Comparison of ENCODE assay signal across 22 cellular contexts in the genomic region with DNA sequence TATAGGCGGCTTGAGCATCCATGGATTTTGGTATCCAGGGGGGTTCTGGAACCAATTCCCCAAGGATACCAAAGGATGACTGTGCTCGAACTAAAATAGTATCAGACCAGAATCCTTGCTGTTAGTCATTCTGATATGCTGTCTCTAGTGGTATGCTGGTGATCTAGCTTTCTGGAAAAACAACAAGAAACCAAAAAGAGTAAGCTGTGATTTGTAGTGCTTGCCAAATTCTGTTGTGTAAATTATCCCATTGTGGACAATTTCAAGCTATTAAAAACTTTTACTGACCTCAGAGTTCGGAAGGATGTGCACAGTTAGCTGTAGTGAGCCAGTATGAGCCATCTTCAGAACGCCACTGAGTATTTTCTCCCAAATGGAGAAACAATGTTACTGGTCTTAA.
DNase-seq lines count a peak whose midpoint lies in the region; ATAC-seq and TF ChIP-seq lines count a peak whose summit lies in the region.
"Had no signal": no experiment of that assay in that cellular context is flagged by ENCODE, and none has a peak within 500 bp of the region (broad histone marks: within the 10 kb centered on the region; RNA-seq: fewer than 3 reads in every experiment).

No MANE protein-coding gene starts in this region.

- 0 out of 2 replicates have a peak overlapping the region, but pooled peaks have one; percentile 1 for H2AFZ ChIP-seq in GM23248

- DNase-seq in GM23248: peak; percentile 76
- DNase-seq in astrocyte of the spinal cord (ENCODE audit: low read depth, low spot score): peak; percentile 56
- DNase-seq in fibroblast of the conjunctiva (ENCODE audit: low read depth): peak; percentile 45
- DNase-seq in smooth muscle cell of the brain vasculature (ENCODE audit: low read depth, low spot score): peak; percentile 28
- DNase-seq in activated naive CD4-positive, alpha-beta T cell treated with anti-CD3 and anti-CD28 coated beads, Interleukin-2, amount 10 ng/mL, durations not matched to agents 7 days and 5 days: no peak
- DNase-seq: activated T-cell treated with anti-CD3 and anti-CD28 coated beads, Interleukin-2, amount 50 U/mL, for 72 hours; C1 segment of cervical spinal cord; MM.1S; mucosa of descending colon; NCI-H1436 treated with DMSO at 0.1 percent for 48 hours; NCI-H2171 treated with DMSO at 0.1 percent for 48 hours; OCI-M1; Right ventricle myocardium superior; stimulated activated CD8-positive, alpha-beta memory T cell treated with anti-CD3 and anti-CD28 coated beads, Interleukin-4, amount 100 ng/mL, for 48 hours had no signal

- H3K4me3 ChIP-seq in GM23248 (no peak overlapping the region), astrocyte of the spinal cord (ENCODE audit: low read depth, low read length) (no peak overlapping the region)
- H3K4me3 ChIP-seq: breast epithelium, mucosa of descending colon had no signal

- no peak for TF ChIP-seq CTCF in astrocyte of the spinal cord (IDR thresholded peaks at IDR 0.05; ENCODE audit: low read depth, low read length)

- H3K4me3 Mint-ChIP-seq in activated naive CD4-positive, alpha-beta T cell treated with anti-CD3 and anti-CD28 coated beads, Interleukin-2, amount 10 ng/mL, durations not matched to agents 7 days and 5 days: no peak overlapping the region
- H3K4me3 Mint-ChIP-seq: activated naive CD4-positive, alpha-beta T cell treated with anti-CD3 and anti-CD28 coated beads, Interleukin-2, amount 50 U/mL, for 24 hours; activated T-cell treated with anti-CD3 and anti-CD28 coated beads, Interleukin-2, amount 50 U/mL, for 72 hours; dendritic cell treated with granulocyte-macrophage colony-stimulating factor and Interleukin-4, amounts not matched to agents 40 ng/mL and 50 ng/mL, for 4 days had no signal

- H3K9me3 Mint-ChIP-seq in activated naive CD4-positive, alpha-beta T cell treated with anti-CD3 and anti-CD28 coated beads, Interleukin-2, amount 10 ng/mL, durations not matched to agents 7 days and 5 days: peaks cover 4% of the 10 kb centered on the region

- H3K27ac ChIP-seq in GM23248: peak overlapping the region; percentile 34
- H3K27ac ChIP-seq: breast epithelium, epithelial cell of prostate had no signal

- no peaks in the 10 kb centered on the region for H3K27me3 Mint-ChIP-seq in activated naive CD4-positive, alpha-beta T cell treated with anti-CD3 and anti-CD28 coated beads, Interleukin-2, amount 10 ng/mL, durations not matched to agents 7 days and 5 days
- H3K27me3 Mint-ChIP-seq: activated naive CD4-positive, alpha-beta T cell treated with anti-CD3 and anti-CD28 coated beads, Interleukin-2, amount 50 U/mL, for 24 hours; dendritic cell treated with granulocyte-macrophage colony-stimulating factor and Interleukin-4, amounts not matched to agents 40 ng/mL and 50 ng/mL, for 4 days had no signal

- no peaks in the 10 kb centered on the region for H4K20me1 ChIP-seq in GM23248 (ENCODE audit: insufficient read depth)

- H3K4me1 ChIP-seq in GM23248 (ENCODE audit: insufficient read depth): peaks cover 18% of the 10 kb centered on the region; the same call in 1 of the 2 replicates
- H3K4me1 ChIP-seq: breast epithelium had no signal

- H3K9ac ChIP-seq in GM23248: no peak overlapping the region

- 9 to 11% methylated on average over 4 of the region's 4 CpGs for WGBS in GM23248 (ENCODE audit: low coverage in 1 of 2, low lambda C conversion rate in 2 of 2, missing lambda C conversion rate in 2 of 2), 2 experiments

- H3K36me3 ChIP-seq in GM23248 (ENCODE audit: low read depth): no peaks in the 10 kb centered on the region
- H3K36me3 ChIP-seq: breast epithelium had no signal

- no peaks in the 10 kb centered on the region for H3F3A ChIP-seq in GM23248 (ENCODE audit: insufficient read depth)

- H3K36me3 Mint-ChIP-seq in activated naive CD4-positive, alpha-beta T cell treated with anti-CD3 and anti-CD28 coated beads, Interleukin-2, amount 10 ng/mL, durations not matched to agents 7 days and 5 days: no peaks in the 10 kb centered on the region
- H3K36me3 Mint-ChIP-seq: activated naive CD4-positive, alpha-beta T cell treated with anti-CD3 and anti-CD28 coated beads, Interleukin-2, amount 50 U/mL, for 24 hours had no signal

- H3K4me1 Mint-ChIP-seq in activated naive CD4-positive, alpha-beta T cell treated with anti-CD3 and anti-CD28 coated beads, Interleukin-2, amount 10 ng/mL, durations not matched to agents 7 days and 5 days: no peaks in the 10 kb centered on the region
- H3K4me1 Mint-ChIP-seq: activated naive CD4-positive, alpha-beta T cell treated with anti-CD3 and anti-CD28 coated beads, Interleukin-2, amount 50 U/mL, for 24 hours had no signal

- ATAC-seq in HG02763 (IDR thresholded peaks at IDR 0.05; ENCODE audit: unreplicated experiment) (no peak), HG03045 (IDR thresholded peaks at IDR 0.05; ENCODE audit: unreplicated experiment) (no peak), HG02884 (IDR thresholded peaks at IDR 0.05; ENCODE audit: unreplicated experiment) (no peak)
- ATAC-seq: activated T-cell treated with anti-CD3 and anti-CD28 coated beads, Interleukin-2, amount 50 U/mL, for 72 hours; left lobe of liver; mucosa of descending colon had no signal

- no peak overlapping the region for H3K27ac Mint-ChIP-seq in activated naive CD4-positive, alpha-beta T cell treated with anti-CD3 and anti-CD28 coated beads, Interleukin-2, amount 10 ng/mL, durations not matched to agents 7 days and 5 days
- H3K27ac Mint-ChIP-seq: activated naive CD4-positive, alpha-beta T cell treated with anti-CD3 and anti-CD28 coated beads, Interleukin-2, amount 50 U/mL, for 24 hours; activated T-cell treated with anti-CD3 and anti-CD28 coated beads, Interleukin-2, amount 50 U/mL, for 72 hours; dendritic cell treated with granulocyte-macrophage colony-stimulating factor and Interleukin-4, amounts not matched to agents 40 ng/mL and 50 ng/mL, for 4 days had no signal

- peak overlapping the region; percentile 24 for H3K4me2 ChIP-seq in GM23248 (ENCODE audit: unreplicated experiment)

- H3K9me2 ChIP-seq in GM23248 (ENCODE audit: insufficient read depth): no peaks in the 10 kb centered on the region

- in situ Hi-C loops in GM23248 (cut with MboI): no loop called here
- in situ Hi-C loops in astrocyte of the spinal cord (cut with HindIII; ENCODE audit: low sequenced_read_pairs): no loop called here

- no peaks in the 10 kb centered on the region for H3K27me3 ChIP-seq in GM23248 (replicated peaks; ENCODE audit: insufficient read depth)
- H3K27me3 ChIP-seq: breast epithelium had no signal

- CTCF ChIA-PET in activated naive CD4-positive, alpha-beta T cell treated with anti-CD3 and anti-CD28 coated beads, Interleukin-2, amount 10 ng/mL, durations not matched to agents 7 days and 5 days (lab: Charles Lee): no interaction called here

- no peaks in the 10 kb centered on the region for H3K9me3 ChIP-seq in GM23248 (ENCODE audit: low read depth)
- H3K9me3 ChIP-seq: breast epithelium, mucosa of descending colon had no signal

- H3K79me2 ChIP-seq in GM23248 (ENCODE audit: insufficient read depth): no peaks in the 10 kb centered on the region
